7 cellular contexts compared by ENCODE assay signal in the genomic region with DNA sequence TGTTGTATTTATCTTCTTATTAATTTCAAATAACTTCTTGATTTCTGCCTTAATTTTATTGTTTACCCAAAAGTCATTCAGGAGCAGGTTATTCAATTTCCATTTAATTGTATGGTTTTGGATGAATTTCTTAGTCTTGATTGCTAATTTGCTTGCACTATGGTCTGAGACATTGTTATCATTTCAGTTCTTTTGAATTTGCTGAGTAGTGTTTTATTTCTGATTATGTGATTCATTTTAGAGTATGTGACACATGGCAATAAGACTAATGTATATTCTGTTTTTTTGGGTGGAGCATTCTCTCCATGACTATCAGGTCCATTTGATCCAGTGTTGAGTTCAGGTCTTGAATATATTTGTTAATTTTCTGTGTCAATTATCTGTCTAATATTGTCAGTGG.
"Had no signal": no experiment of that assay in that cellular context is flagged by ENCODE, and none has a peak within 500 bp of the region (broad histone marks: within the 10 kb centered on the region; RNA-seq: fewer than 3 reads in every experiment).

No MANE protein-coding gene starts in this region.

- H3K4me3 ChIP-seq: GM23248 had no signal

- FAIRE-seq: H54, HTR-8/SVneo had no signal

- H3K4me3 Mint-ChIP-seq: H9 had no signal

- H3K9ac ChIP-seq: GM23248 had no signal

- H3K27ac Mint-ChIP-seq: H9 had no signal

- DNase-seq: GM23248, GOT3, H9, HCEC 1CT, KBM-7 had no signal

- H3K27ac ChIP-seq: GM23248 had no signal

- H3K4me1 Mint-ChIP-seq: H9 had no signal

- H2AFZ ChIP-seq: GM23248 had no signal
